In the genomic region with DNA sequence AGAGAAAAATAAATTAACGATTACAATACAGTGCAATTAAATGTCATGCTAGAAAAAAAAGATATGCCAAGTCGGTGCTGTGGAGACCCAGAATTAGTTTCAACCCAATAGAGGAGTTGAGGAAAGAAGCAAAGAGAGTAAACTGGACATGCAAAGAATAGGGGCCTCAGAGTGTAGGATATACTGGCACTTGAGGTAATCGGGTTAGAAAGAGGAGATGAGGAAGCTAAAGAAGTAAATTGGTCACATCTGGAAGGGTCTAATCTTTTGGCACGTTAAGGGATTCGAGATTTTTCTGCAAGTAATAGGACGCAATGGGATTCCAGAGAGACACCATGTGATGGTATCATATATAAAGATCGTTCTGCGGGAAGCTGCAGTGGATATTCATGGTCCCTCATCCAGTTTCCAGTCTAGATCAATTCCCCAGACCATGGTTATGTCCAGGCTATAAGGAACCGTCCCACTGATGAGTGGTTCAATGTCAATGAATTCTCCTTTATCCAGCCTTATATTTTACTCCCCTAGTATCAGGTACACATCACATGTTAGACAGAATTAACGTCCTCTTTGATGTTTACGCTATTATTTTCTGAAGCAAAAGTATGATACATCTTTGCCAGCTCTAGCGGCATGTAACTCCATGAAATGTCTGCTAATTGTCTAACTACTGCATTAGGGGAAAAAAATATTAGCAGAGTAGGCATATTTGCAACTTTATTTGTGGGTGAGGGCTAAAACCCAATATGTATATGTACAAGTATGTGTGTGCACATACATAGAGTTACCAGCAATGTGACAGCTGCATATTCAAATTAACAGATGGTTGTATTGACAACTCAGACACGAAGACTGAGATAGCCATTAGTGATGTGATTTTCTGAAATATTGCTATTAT, we compare ENCODE assay signal across 8 cellular contexts. TPM values are rescaled to one million over a fixed set of nuclear protein-coding genes. Genes with fewer than 3 reads are reported as not detected.
DNase-seq lines count a peak whose midpoint lies in the region; ATAC-seq, FAIRE-seq and TF ChIP-seq lines count a peak whose summit lies in the region.

No MANE protein-coding gene starts in this region.

- no peaks in the 10 kb centered on the region for H3K9me3 ChIP-seq in A549
- H3K9me3 ChIP-seq in endocrine pancreas (ENCODE audit: control insufficient read depth, low read length): no peaks in the 10 kb centered on the region
- no peaks in the 10 kb centered on the region for H3K9me3 ChIP-seq in naive thymus-derived CD4-positive, alpha-beta T cell (ENCODE audit: control insufficient read depth in 2 of 3, low read length in 3 of 3)

- peaks cover 0 to 4% (median 0%) of the 10 kb centered on the region in 11 donors for H3K9me3 Mint-ChIP-seq in naive thymus-derived CD4-positive, alpha-beta T cell

- H3K27ac ChIP-seq in A549: peak overlapping the region; percentile 81 to 91
- peak overlapping the region; percentile 97 for H3K27ac ChIP-seq in naive thymus-derived CD4-positive, alpha-beta T cell (ENCODE audit: low read depth, low read length)

- peak overlapping the region; percentile 70 for H3K4me2 ChIP-seq in A549

- WGBS in A549 (ENCODE audit: missing lambda C conversion rate): 48% methylated on average over 13 of the region's 13 CpGs

- no peak for TF ChIP-seq CTCF in A549 (IDR thresholded peaks at IDR 0.05)

- DNase-seq in A549 (ENCODE audit: low read depth in 1 of 2, low spot score in 1 of 2) (no peak), OCI-M1 (lab: John Stamatoyannopoulos, UW) (peak; percentile 81), middle frontal gyrus (ENCODE audit: extremely low spot score, low spot score) (no peak), NCI-H1105 (lab: John Stamatoyannopoulos, UW) (no peak)
- no peak for DNase-seq in naive thymus-derived CD4-positive, alpha-beta T cell
- DNase-seq in stimulated activated CD4-positive, alpha-beta T cell treated with anti-CD3 and anti-CD28 coated beads, Interleukin-4, amount 100 ng/mL, for 24 hours: no peak

- H3K4me3 Mint-ChIP-seq in naive thymus-derived CD4-positive, alpha-beta T cell: peak overlapping the region; percentile 86 to 99 (median 98)

- H3K4me3 ChIP-seq in A549 (peak overlapping the region; percentile 49), endocrine pancreas (ENCODE audit: control insufficient read depth, insufficient read depth, low read length) (peak overlapping the region; percentile 96)
- peak overlapping the region; percentile 74 for H3K4me3 ChIP-seq in naive thymus-derived CD4-positive, alpha-beta T cell (ENCODE audit: low read length)

- H3K4me1 Mint-ChIP-seq in naive thymus-derived CD4-positive, alpha-beta T cell: peaks cover 15 to 43% (median 35%) of the 10 kb centered on the region in 7 donors

- peak overlapping the region; percentile 97 to 100 (median 99) for H3K27ac Mint-ChIP-seq in naive thymus-derived CD4-positive, alpha-beta T cell

- intact Hi-C loops in naive thymus-derived CD4-positive, alpha-beta T cell (cut with micrococcal nuclease): loop anchor here (2.0 to 10.0 kb wide), 5 partner anchors 17 to 1985 kb away; no protein-coding TSS in a partner anchor

- TF ChIP-seq POLR2A in A549 (IDR thresholded peaks at IDR 0.05; ENCODE audit: low read length): no peak

- H3K9ac ChIP-seq in endocrine pancreas (ENCODE audit: control insufficient read depth, insufficient read depth, low read length): peak overlapping the region; percentile 42

- CTCF ChIA-PET in A549 (lab: Yijun Ruan, JAX): interaction anchor here (1.4 kb wide), 1 partner anchor 19 kb away, joined by 3 read pairs; no protein-coding TSS in a partner anchor
- CTCF ChIA-PET in naive thymus-derived CD4-positive, alpha-beta T cell (lab: Charles Lee): interaction anchor here (0.9 to 1.5 kb wide), 2 partner anchors 16 to 18 kb away, joined by 4 to 5 read pairs; no protein-coding TSS in a partner anchor

- peaks cover 0 to 17% (median 0%) of the 10 kb centered on the region in 5 donors for H3K27me3 Mint-ChIP-seq in naive thymus-derived CD4-positive, alpha-beta T cell

- no peak for FAIRE-seq in A549 (lab: Jason Lieb, UNC)

- H3K4me1 ChIP-seq in A549 (peaks cover 15% of the 10 kb centered on the region), endocrine pancreas (ENCODE audit: control insufficient read depth, insufficient read depth, low read length) (peaks cover 8% of the 10 kb centered on the region)
- peaks cover 4 to 8% of the 10 kb centered on the region in 2 donors for H3K4me1 ChIP-seq in naive thymus-derived CD4-positive, alpha-beta T cell (ENCODE audit: control insufficient read depth in 2 of 2, insufficient read depth in 2 of 2, low read length in 2 of 2)

- no peaks in the 10 kb centered on the region for H3K27me3 ChIP-seq in endocrine pancreas (ENCODE audit: control insufficient read depth, insufficient read depth, low read length)
- H3K27me3 ChIP-seq in naive thymus-derived CD4-positive, alpha-beta T cell (ENCODE audit: control insufficient read depth in 2 of 2, insufficient read depth in 2 of 2, low read length in 2 of 2): no peaks in the 10 kb centered on the region

- POLR2A ChIA-PET in A549 (lab: Yijun Ruan, JAX): no interaction called here
- POLR2A ChIA-PET in naive thymus-derived CD4-positive, alpha-beta T cell (lab: Charles Lee): interaction anchor here (0.8 to 1.4 kb wide), 5 partner anchors 10 to 1136 kb away, joined by 3 to 9 read pairs (median 4); partner anchors contain the start of gene SERINC1

- TF ChIP-seq RAD21 in A549 (conservative IDR thresholded peaks at IDR 0.05 in 1 of 2, IDR thresholded peaks at IDR 0.05 in 1 of 2): no peak

- TF ChIP-seq EP300 in A549 (IDR thresholded peaks at IDR 0.05): no peak

- H3K36me3 ChIP-seq in endocrine pancreas (ENCODE audit: control insufficient read depth, insufficient read depth, low read length): no peaks in the 10 kb centered on the region
- peaks cover 0 to 6% (median 0%) of the 10 kb centered on the region in 3 experiments for H3K36me3 ChIP-seq in naive thymus-derived CD4-positive, alpha-beta T cell (ENCODE audit: control insufficient read depth in 2 of 3, insufficient read depth in 3 of 3, low read length in 3 of 3)

- ATAC-seq in A549 (peak; percentile 17 to 22; a peak in 4 of 6 replicates), GM19043 (IDR thresholded peaks at IDR 0.05; ENCODE audit: low read depth, unreplicated experiment) (peak; percentile 8)
- ATAC-seq in naive thymus-derived CD4-positive, alpha-beta T cell: no peak

- H3K36me3 Mint-ChIP-seq in naive thymus-derived CD4-positive, alpha-beta T cell: peaks cover 0 to 8% (median 1%) of the 10 kb centered on the region in 5 donors

TF ChIP-seq in A549, 52 proteins besides CTCF, POLR2A, EP300 and RAD21:
- TF ChIP-seq, protein P1, sequence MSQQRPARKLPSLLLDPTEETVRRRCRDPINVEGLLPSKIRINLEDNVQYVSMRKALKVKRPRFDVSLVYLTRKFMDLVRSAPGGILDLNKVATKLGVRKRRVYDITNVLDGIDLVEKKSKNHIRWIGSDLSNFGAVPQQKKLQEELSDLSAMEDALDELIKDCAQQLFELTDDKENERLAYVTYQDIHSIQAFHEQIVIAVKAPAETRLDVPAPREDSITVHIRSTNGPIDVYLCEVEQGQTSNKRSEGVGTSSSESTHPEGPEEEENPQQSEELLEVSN (IDR thresholded peaks at IDR 0.05; ENCODE audit: borderline replicate concordance, low read depth): no peak
- TF ChIP-seq MAFK (IDR thresholded peaks at IDR 0.05; ENCODE audit: partially characterized antibody): peak; percentile 47

RNA-seq across cellular contexts. Expression of gene TBC1D32, which starts 1.1 kb away (rescaled TPM):
- polyA plus RNA-seq in A549 (2011; rRNA removed) (4.4 TPM in 2 replicates), A549 (2017; fragmentation: RNase III; extraction: RNeasy Plus Mini Kit Qiagen cat#74134 plus additional on column Dnase treatment) (2.1 to 2.6 TPM (median 2.1 TPM) in 3 replicates)
- polyA plus RNA-seq in A549 (2012; cell fraction: cytosol; rRNA removed): 0.71 TPM in 2 replicates
- polyA plus RNA-seq in A549 (2012; cell fraction: nucleus; rRNA removed): 1.8 and 3.0 TPM in 2 replicates
- 4.2 and 4.6 TPM in 2 replicates for polyA minus RNA-seq in A549 (2011; rRNA and poly(A)+ RNA removed)
- 10 to 100 TPM; 12.5 to 17.7 (median 15.8) TPM for total RNA-seq in naive thymus-derived CD4-positive, alpha-beta T cell
- 1 to 10 TPM; 2.2 to 2.5 TPM for polyA plus RNA-seq in naive thymus-derived CD4-positive, alpha-beta T cell
